Comparison of ENCODE assay signal across 35 cellular contexts in the genomic region with DNA sequence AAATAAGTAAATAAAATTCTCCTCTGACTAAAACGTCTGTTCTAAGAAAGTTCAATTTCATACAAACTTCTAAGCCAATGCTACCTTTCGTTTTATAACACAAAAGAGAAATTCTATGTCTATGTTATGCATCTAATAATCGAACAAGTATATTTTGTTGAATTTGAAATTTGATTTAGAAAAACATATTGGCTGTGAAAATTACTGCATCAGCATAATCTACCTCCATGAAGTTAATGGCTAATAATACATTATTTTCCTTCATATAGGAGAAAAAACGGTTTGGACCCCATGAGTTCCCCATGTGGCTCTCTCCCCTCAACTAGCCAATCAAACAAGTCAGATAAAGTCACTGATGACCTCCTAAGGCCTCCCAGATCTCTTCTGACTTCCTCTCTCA.
"Had no signal": no experiment of that assay in that cellular context is flagged by ENCODE, and none has a peak within 500 bp of the region (broad histone marks: within the 10 kb centered on the region; RNA-seq: fewer than 3 reads in every experiment).

No MANE protein-coding gene starts in this region.

- H3K9me3 ChIP-seq: MG63 had no signal

- H3K4me3 ChIP-seq: MG63 had no signal

- H3K27me3 ChIP-seq: MG63 had no signal

- H3K36me3 ChIP-seq: MG63 had no signal

- DNase-seq: Karpas-422, Kasumi-1, MG63, MM.1S, MV-4-11, NCI-H1048, NCI-H1092, NCI-H1092 treated with DMSO at 0.1 percent for 48 hours, NCI-H1105, NCI-H1105 treated with DMSO at 0.1 percent for 48 hours, NCI-H1417, NCI-H1417 treated with DMSO at 0.1 percent for 48 hours, NCI-H1436, NCI-H1436 treated with DMSO at 0.1 percent for 48 hours, NCI-H146, NCI-H1694, NCI-H1694 treated with DMSO at 0.1 percent for 48 hours, NCI-H187, NCI-H187 treated with DMSO at 0.1 percent for 48 hours, NCI-H1930, NCI-H2029, NCI-H2029 treated with DMSO at 0.1 percent for 48 hours, NCI-H2081, NCI-H2081 treated with DMSO at 0.1 percent for 48 hours, NCI-H2107, NCI-H2171, NCI-H2171 treated with DMSO at 0.1 percent for 48 hours, NCI-H2227 treated with DMSO at 0.1 percent for 48 hours, NCI-H226, NCI-H345, NCI-H446, NCI-H446 treated with DMSO at 0.1 percent for 48 hours, NCI-H510A, NCI-H510A treated with DMSO at 0.1 percent for 48 hours, NCI-H524 had no signal
